23 cellular contexts compared by ENCODE assay signal in genomic region chr1:21762022-21762404, GRCh38. TPM values are rescaled to one million over a fixed set of nuclear protein-coding genes. Genes with fewer than 3 reads are reported as not detected.
DNase-seq lines count a peak whose midpoint lies in the region; ATAC-seq, FAIRE-seq and TF ChIP-seq lines count a peak whose summit lies in the region.
"Had no signal": no experiment of that assay in that cellular context is flagged by ENCODE, and none has a peak within 500 bp of the region (broad histone marks: within the 10 kb centered on the region; RNA-seq: fewer than 3 reads in every experiment).

No MANE protein-coding gene starts in this region.

- CTCF ChIA-PET in HEK293T (lab: Yijun Ruan, JAX) = no interaction called here

- peaks cover 82% of the 10 kb centered on the region for H3K79me2 ChIP-seq in OCI-LY1 (ENCODE audit: insufficient read depth, low read length)

- FAIRE-seq in GM12892 (lab: Jason Lieb, UNC) = peak; percentile 84
- FAIRE-seq: HTR-8/SVneo had no signal

- H4K20me1 ChIP-seq in OCI-LY1 (ENCODE audit: insufficient read depth, low read length) = no peaks in the 10 kb centered on the region

- H3K4me3 ChIP-seq in OCI-LY1 (ENCODE audit: low read depth, low read length, poor library complexity, severe bottlenecking) (no peak overlapping the region), neutrophil (ENCODE audit: low read depth in 1 of 2, low read length in 1 of 2) (no peak overlapping the region), SJCRH30 (no peak overlapping the region)
- H3K4me3 ChIP-seq: ovary had no signal

- TF ChIP-seq CTCF in OCI-LY1 (IDR thresholded peaks at IDR 0.05; ENCODE audit: low read length) = no peak
- no peak for TF ChIP-seq CTCF in neutrophil (IDR thresholded peaks at IDR 0.05)

- H3K9me3 ChIP-seq in OCI-LY1 (ENCODE audit: low read length) (no peaks in the 10 kb centered on the region), neutrophil (no peaks in the 10 kb centered on the region), SJCRH30 (replicated peaks) (no peaks in the 10 kb centered on the region)
- H3K9me3 ChIP-seq: ovary had no signal

- H3K27ac ChIP-seq in OCI-LY1 (ENCODE audit: low read depth, low read length, poor library complexity, severe bottlenecking) (peak overlapping the region; percentile 64), neutrophil (peak overlapping the region; percentile 78), SJCRH30 (no peak overlapping the region)
- H3K27ac ChIP-seq: ovary, RWPE1 had no signal

- no peaks in the 10 kb centered on the region for H3F3A ChIP-seq in OCI-LY1 (ENCODE audit: insufficient read depth, low read length)

- no peaks in the 10 kb centered on the region for H3K9me2 ChIP-seq in OCI-LY1 (ENCODE audit: low read depth, low read length)

- POLR2A ChIA-PET in HEK293T (lab: Yijun Ruan, JAX) = interaction anchor here (1.6 kb wide), 1 partner anchor 20 kb away, joined by 6 read pairs; no protein-coding TSS in a partner anchor

- no peak overlapping the region for H2AFZ ChIP-seq in OCI-LY1 (ENCODE audit: low read length)

- no peak for DNase-seq in GM12892 (ENCODE audit: insufficient read length)
- DNase-seq in SJCRH30 = no peak
- DNase-seq in HEK293T (ENCODE audit: extremely low spot score) = no peak
- DNase-seq in stimulated activated CD4-positive, alpha-beta T cell treated with anti-CD3 and anti-CD28 coated beads, Interleukin-2, amount 100 ng/mL, for 48 hours = no peak
- DNase-seq: activated CD4-positive, CD25-positive, alpha-beta regulatory T cell treated with anti-CD3 and anti-CD28 coated beads, Interleukin-2, amount 50 U/mL, for 72 hours; activated CD8-positive, alpha-beta memory T cell treated with anti-CD3 and anti-CD28 coated beads, Interleukin-2, amount 50 U/mL, for 48 hours; activated naive CD8-positive, alpha-beta T cell treated with anti-CD3 and anti-CD28 coated beads, Interleukin-2, amount 50 U/mL, for 24 hours; AML-193; central memory CD4-positive, alpha-beta T cell; foreskin melanocyte; MM.1S; NCI-H2081; NCI-H748 treated with DMSO at 0.1 percent for 48 hours; ovary; substantia nigra; T-helper 17 cell had no signal

- H3K36me3 ChIP-seq in OCI-LY1 (ENCODE audit: insufficient read depth, low read length) (no peaks in the 10 kb centered on the region), neutrophil (no peaks in the 10 kb centered on the region), SJCRH30 (no peaks in the 10 kb centered on the region)
- H3K36me3 ChIP-seq: ovary had no signal

- TF ChIP-seq POLR2A in GM12892 (IDR thresholded peaks at IDR 0.05; ENCODE audit: low read depth, low read length) = no peak

- peaks cover 51% of the 10 kb centered on the region for H3K4me1 ChIP-seq in OCI-LY1 (ENCODE audit: insufficient read depth, low read length, severe bottlenecking)
- H3K4me1 ChIP-seq in neutrophil (ENCODE audit: control insufficient read depth in 1 of 2, insufficient read depth in 1 of 2, low read depth in 1 of 2, low read length in 1 of 2) = peaks cover 39 to 53% of the 10 kb centered on the region in 2 experiments
- H3K4me1 ChIP-seq in SJCRH30 = peaks cover 6% of the 10 kb centered on the region

- no peak overlapping the region; the same call in 1 of the 2 replicates for H3K9ac ChIP-seq in OCI-LY1 (ENCODE audit: low read length)

- H3K27me3 ChIP-seq in OCI-LY1 (ENCODE audit: insufficient read depth, low read length) = no peaks in the 10 kb centered on the region
- H3K27me3 ChIP-seq in neutrophil = no peaks in the 10 kb centered on the region
- H3K27me3 ChIP-seq in SJCRH30 = no peaks in the 10 kb centered on the region
- H3K27me3 ChIP-seq: ovary had no signal

- H3K4me2 ChIP-seq in OCI-LY1 (ENCODE audit: low read length) = peak overlapping the region; percentile 33; the same call in 1 of the 2 replicates

- peak; percentile 35 for ATAC-seq in GM21515 (IDR thresholded peaks at IDR 0.05; ENCODE audit: unreplicated experiment)
- no peak for ATAC-seq in HG02763 (IDR thresholded peaks at IDR 0.05; ENCODE audit: unreplicated experiment)
- ATAC-seq: activated naive CD8-positive, alpha-beta T cell treated with anti-CD3 and anti-CD28 coated beads, Interleukin-2, amount 50 U/mL, for 24 hours; T-helper 17 cell had no signal

TF ChIP-seq in HEK293T, 16 proteins besides CTCF, POLR2A, EP300 and RAD21:
- TF ChIP-seq FOXA1 (IDR thresholded peaks at IDR 0.05) = no peak
- no peak for TF ChIP-seq PKNOX1 (IDR thresholded peaks at IDR 0.05)

RNA-seq across cellular contexts. Expression of gene USP48, which starts 20.9 kb away (rescaled TPM):
- 76.5 TPM for polyA plus RNA-seq in GM12892 (2012; ENCODE audit: missing spikeins)
- 51.4 and 60.9 TPM in 2 replicates for total RNA-seq in SJCRH30 (2014; rRNA removed; shearing (Covaris generic))

RNA-seq across cellular contexts. Expression of gene LDLRAD2, which starts 50.1 kb away (rescaled TPM):
- 0.76 TPM for polyA plus RNA-seq in GM12892 (2012; ENCODE audit: missing spikeins)
- total RNA-seq in SJCRH30 (2014; rRNA removed; shearing (Covaris generic)) = 0.04 TPM in 1 of 2 replicates, not detected in the other
- total RNA-seq: lung microvascular endothelial cell, T-helper 17 cell had no signal
